ENCODE assay signal across 13 cellular contexts in genomic region chr21:15976807-15977206, GRCh38.
DNase-seq lines count a peak whose midpoint lies in the region; ATAC-seq and TF ChIP-seq lines count a peak whose summit lies in the region.
"Had no signal": no experiment of that assay in that cellular context is flagged by ENCODE, and none has a peak within 500 bp of the region (broad histone marks: within the 10 kb centered on the region; RNA-seq: fewer than 3 reads in every experiment).

No MANE protein-coding gene starts in this region.

- no peaks in the 10 kb centered on the region for H3K36me3 Mint-ChIP-seq in stimulated activated memory B cell treated with anti-CD40 and anti-IgM and Interleukin-4, amounts not matched to agents 10 μg/mL and 1 μg/mL and 100 μg/mL, for 72 hours
- H3K36me3 Mint-ChIP-seq: memory B cell had no signal

- H3K27me3 ChIP-seq in ACC112 (ENCODE audit: insufficient read depth, low read length) (no peaks in the 10 kb centered on the region), Panc1 (ENCODE audit: control insufficient read depth, insufficient read depth, low read length) (no peaks in the 10 kb centered on the region)
- H3K27me3 ChIP-seq: adrenal gland had no signal

- no peak overlapping the region for H3K4me3 Mint-ChIP-seq in stimulated activated memory B cell treated with anti-CD40 and anti-IgM and Interleukin-4, amounts not matched to agents 10 μg/mL and 1 μg/mL and 100 μg/mL, for 72 hours
- H3K4me3 Mint-ChIP-seq: memory B cell had no signal

- TF ChIP-seq CTCF in GM12874 (IDR thresholded peaks at IDR 0.05; ENCODE audit: insufficient read depth, low read depth, low read length) (0 out of 2 replicates have a peak, but pooled peaks have one; percentile 12), Panc1 (IDR thresholded peaks at IDR 0.05) (peak; percentile 20; the same call in 1 of the 2 replicates), fibroblast of mammary gland (conservative IDR thresholded peaks at IDR 0.05; ENCODE audit: control insufficient read depth, insufficient read depth, low read depth, low read length) (peak; percentile 52)

- DNase-seq in Panc1 (ENCODE audit: low read depth, low spot score), result no peak
- DNase-seq in fibroblast of mammary gland (ENCODE audit: low read depth), result peak; percentile 25
- DNase-seq in NCI-H524 (lab: John Stamatoyannopoulos, UW), result no peak
- DNase-seq in AG08395 (ENCODE audit: low spot score), result no peak
- DNase-seq: activated CD8-positive, alpha-beta memory T cell treated with anti-CD3 and anti-CD28 coated beads for 24 hours; COR-L47; NCI-H187 had no signal

- CTCF ChIA-PET in Panc1 (lab: Charles Lee), result no interaction called here

- no peaks in the 10 kb centered on the region for H3K27me3 Mint-ChIP-seq in stimulated activated memory B cell treated with anti-CD40 and anti-IgM and Interleukin-4, amounts not matched to agents 10 μg/mL and 1 μg/mL and 100 μg/mL, for 72 hours
- H3K27me3 Mint-ChIP-seq: memory B cell had no signal

- no peaks in the 10 kb centered on the region for H3K36me3 ChIP-seq in ACC112 (ENCODE audit: insufficient read depth, low read length)
- no peaks in the 10 kb centered on the region for H3K36me3 ChIP-seq in Panc1 (ENCODE audit: control insufficient read depth, insufficient read depth, low read length)
- H3K36me3 ChIP-seq: adrenal gland had no signal

- intact Hi-C loops in Panc1 (cut with micrococcal nuclease; ENCODE audit: unreplicated experiment), result no loop called here

- no peaks in the 10 kb centered on the region for H3K4me1 Mint-ChIP-seq in stimulated activated memory B cell treated with anti-CD40 and anti-IgM and Interleukin-4, amounts not matched to agents 10 μg/mL and 1 μg/mL and 100 μg/mL, for 72 hours
- H3K4me1 Mint-ChIP-seq: memory B cell had no signal

- no TSS peak for BruUV-seq in Panc1 (replicated peaks; lab: Mats Ljungman, UMichigan)

- ATAC-seq in Panc1 (no peak), GM19324 (IDR thresholded peaks at IDR 0.05; ENCODE audit: low FRiP score, unreplicated experiment) (no peak)
- ATAC-seq in stimulated activated memory B cell treated with anti-CD40 and anti-IgM and Interleukin-4, amounts not matched to agents 10 μg/mL and 1 μg/mL and 100 μg/mL, for 72 hours, result no peak

- H2AFZ ChIP-seq in ACC112 (ENCODE audit: low read length, unreplicated experiment), result peak overlapping the region; percentile 45

- H3K27ac Mint-ChIP-seq in stimulated activated memory B cell treated with anti-CD40 and anti-IgM and Interleukin-4, amounts not matched to agents 10 μg/mL and 1 μg/mL and 100 μg/mL, for 72 hours, result no peak overlapping the region
- H3K27ac Mint-ChIP-seq: memory B cell had no signal

- H3K9me3 ChIP-seq in Panc1 (ENCODE audit: control insufficient read depth, insufficient read depth, low read depth, low read length), result no peaks in the 10 kb centered on the region
- H3K9me3 ChIP-seq: adrenal gland had no signal

- in situ Hi-C loops in Panc1 (cut with HindIII; ENCODE audit: low pct_unique_long_range_greater_than_20kb, low sequenced_read_pairs), result no loop called here

- no peak overlapping the region for H3K4me3 ChIP-seq in ACC112 (ENCODE audit: low read depth, low read length)
- H3K4me3 ChIP-seq in Panc1 (ENCODE audit: low read depth in 2 of 2, low read length in 2 of 2), result no peak overlapping the region
- H3K4me3 ChIP-seq in fibroblast of mammary gland (ENCODE audit: control insufficient read depth, low read depth, low read length), result no peak overlapping the region
- H3K4me3 ChIP-seq: adrenal gland had no signal

- H3K4me1 ChIP-seq in ACC112 (ENCODE audit: control insufficient read depth, insufficient read depth, low read length, unreplicated experiment) (no peaks in the 10 kb centered on the region), Panc1 (ENCODE audit: control insufficient read depth, insufficient read depth, low read length) (no peaks in the 10 kb centered on the region)
- H3K4me1 ChIP-seq: adrenal gland had no signal

- H3K27ac ChIP-seq in ACC112 (ENCODE audit: low read depth, low read length) (no peak overlapping the region), Panc1 (ENCODE audit: low read length) (no peak overlapping the region)
- H3K27ac ChIP-seq: adrenal gland had no signal

- no peaks in the 10 kb centered on the region for H3K9me3 Mint-ChIP-seq in stimulated activated memory B cell treated with anti-CD40 and anti-IgM and Interleukin-4, amounts not matched to agents 10 μg/mL and 1 μg/mL and 100 μg/mL, for 72 hours
- H3K9me3 Mint-ChIP-seq: memory B cell had no signal

- no peaks in the 10 kb centered on the region for H3K79me2 ChIP-seq in ACC112 (ENCODE audit: control insufficient read depth, insufficient read depth, low read length, unreplicated experiment)

- POLR2A ChIA-PET in Panc1 (lab: Charles Lee), result no interaction called here
